In genomic region chr15:45140851-45141250, GRCh38 we compare ENCODE assay signal across 37 cellular contexts. TPM values are rescaled to one million over a fixed set of nuclear protein-coding genes. Genes with fewer than 3 reads are reported as not detected.
"Had no signal": no experiment of that assay in that cellular context is flagged by ENCODE, and none has a peak within 500 bp of the region (broad histone marks: within the 10 kb centered on the region; RNA-seq: fewer than 3 reads in every experiment).

No MANE protein-coding gene starts in this region.

- H3K27me3 ChIP-seq: adrenal gland had no signal

- H3K4me3 ChIP-seq: adrenal gland, body of pancreas, breast epithelium had no signal

- H3K4me1 Mint-ChIP-seq: activated T-helper 17 cell treated with anti-CD3 and anti-CD28 coated beads, Interleukin-2, amount 50 U/mL, for 72 hours had no signal

- H3K36me3 Mint-ChIP-seq: activated CD4-positive, alpha-beta memory T cell treated with anti-CD3 and anti-CD28 coated beads for 36 hours; activated naive CD4-positive, alpha-beta T cell treated with anti-CD3 and anti-CD28 coated beads, Interleukin-2, amount 50 U/mL, for 72 hours; activated naive CD8-positive, alpha-beta T cell treated with anti-CD3 and anti-CD28 coated beads for 36 hours had no signal

- H3K27ac ChIP-seq: adrenal gland, body of pancreas, brain microvascular endothelial cell, breast epithelium, VCaP had no signal

- H3K27ac Mint-ChIP-seq: activated B cell treated with CpG ODN at 0.5 μM for 24 hours; activated CD4-positive, alpha-beta memory T cell treated with anti-CD3 and anti-CD28 coated beads for 36 hours; activated CD4-positive, alpha-beta T cell treated with anti-CD3 and anti-CD28 coated beads, Interleukin-2, amount 10 ng/mL, durations not matched to agents 24 days and 14 days; activated CD8-positive, alpha-beta T cell treated with anti-CD3 and anti-CD28 coated beads for 36 hours; activated naive CD4-positive, alpha-beta T cell treated with anti-CD3 and anti-CD28 coated beads for 36 hours; activated naive CD4-positive, alpha-beta T cell treated with anti-CD3 and anti-CD28 coated beads, Interleukin-2, amount 50 U/mL, for 72 hours; activated naive CD8-positive, alpha-beta T cell treated with anti-CD3 and anti-CD28 coated beads for 36 hours; activated T-cell treated with anti-CD3 and anti-CD28 coated beads, Interleukin-2, amount 50 U/mL, for 72 hours; activated T-helper 1 cell treated with anti-CD3 and anti-CD28 coated beads, Interleukin-12 subunit alpha, Interleukin-12 subunit beta, Interleukin-2, Interleukin-4 antibody, amounts not matched to agents 30 ng/mL and 10 ng/mL and 1 ng/mL, durations not matched to agents 14 hours and 24 hours and 36 hours; activated T-helper 17 cell treated with anti-CD3 and anti-CD28 coated beads, Interleukin-2, amount 50 U/mL, for 72 hours; T-helper 2 cell treated with Interferon-gamma antibody and Interleukin-4, amounts not matched to agents 5 μg/mL and 100 μg/mL, for 36 hours had no signal

- H3K4me3 Mint-ChIP-seq: activated B cell treated with CpG ODN at 0.5 μM for 24 hours; activated CD4-positive, alpha-beta memory T cell treated with anti-CD3 and anti-CD28 coated beads for 36 hours; activated CD4-positive, alpha-beta T cell treated with anti-CD3 and anti-CD28 coated beads, Interleukin-2, amount 10 ng/mL, durations not matched to agents 24 days and 14 days; activated CD8-positive, alpha-beta T cell treated with anti-CD3 and anti-CD28 coated beads for 36 hours; activated naive CD4-positive, alpha-beta T cell treated with anti-CD3 and anti-CD28 coated beads for 36 hours; activated naive CD8-positive, alpha-beta T cell treated with anti-CD3 and anti-CD28 coated beads for 36 hours; activated T-cell treated with anti-CD3 and anti-CD28 coated beads, Interleukin-2, amount 50 U/mL, for 4 hours; activated T-cell treated with anti-CD3 and anti-CD28 coated beads, Interleukin-2, amount 50 U/mL, for 72 hours; activated T-helper 1 cell treated with anti-CD3 and anti-CD28 coated beads, Interleukin-12 subunit alpha, Interleukin-12 subunit beta, Interleukin-2, Interleukin-4 antibody, amounts not matched to agents 30 ng/mL and 10 ng/mL and 1 ng/mL, durations not matched to agents 14 hours and 24 hours and 36 hours; activated T-helper 17 cell treated with anti-CD3 and anti-CD28 coated beads, Interleukin-2, amount 50 U/mL, for 72 hours; T-helper 2 cell treated with Interferon-gamma antibody and Interleukin-4, amounts not matched to agents 5 μg/mL and 100 μg/mL, for 36 hours had no signal

- ATAC-seq: activated CD8-positive, alpha-beta T cell treated with anti-CD3 and anti-CD28 coated beads for 36 hours; activated naive CD4-positive, alpha-beta T cell treated with anti-CD3 and anti-CD28 coated beads, Interleukin-2, amount 50 U/mL, for 72 hours; activated T-cell treated with anti-CD3 and anti-CD28 coated beads, Interleukin-2, amount 50 U/mL, for 4 hours; activated T-cell treated with anti-CD3 and anti-CD28 coated beads, Interleukin-2, amount 50 U/mL, for 72 hours; activated T-helper 17 cell treated with anti-CD3 and anti-CD28 coated beads, Interleukin-2, amount 50 U/mL, for 72 hours; body of pancreas had no signal

- H3K4me1 ChIP-seq: body of pancreas, breast epithelium had no signal

- H3K9me3 Mint-ChIP-seq: activated B cell treated with CpG ODN at 0.5 μM for 24 hours; activated CD4-positive, alpha-beta memory T cell treated with anti-CD3 and anti-CD28 coated beads for 36 hours; activated CD4-positive, alpha-beta T cell treated with anti-CD3 and anti-CD28 coated beads, Interleukin-2, amount 10 ng/mL, durations not matched to agents 24 days and 14 days; activated CD8-positive, alpha-beta T cell treated with anti-CD3 and anti-CD28 coated beads for 36 hours; activated naive CD4-positive, alpha-beta T cell treated with anti-CD3 and anti-CD28 coated beads for 36 hours; activated naive CD4-positive, alpha-beta T cell treated with anti-CD3 and anti-CD28 coated beads, Interleukin-2, amount 50 U/mL, for 72 hours; activated naive CD8-positive, alpha-beta T cell treated with anti-CD3 and anti-CD28 coated beads for 36 hours; activated T-cell treated with anti-CD3 and anti-CD28 coated beads, Interleukin-2, amount 50 U/mL, for 4 hours; activated T-cell treated with anti-CD3 and anti-CD28 coated beads, Interleukin-2, amount 50 U/mL, for 72 hours; activated T-helper 1 cell treated with anti-CD3 and anti-CD28 coated beads, Interleukin-12 subunit alpha, Interleukin-12 subunit beta, Interleukin-2, Interleukin-4 antibody, amounts not matched to agents 30 ng/mL and 10 ng/mL and 1 ng/mL, durations not matched to agents 14 hours and 24 hours and 36 hours; activated T-helper 17 cell treated with anti-CD3 and anti-CD28 coated beads, Interleukin-2, amount 50 U/mL, for 72 hours; T-helper 2 cell treated with Interferon-gamma antibody and Interleukin-4, amounts not matched to agents 5 μg/mL and 100 μg/mL, for 36 hours had no signal

- H3K9me3 ChIP-seq: adrenal gland, body of pancreas, breast epithelium had no signal

- DNase-seq: activated B cell treated with CpG ODN at 0.5 μM for 24 hours; activated CD4-positive, alpha-beta memory T cell treated with anti-CD3 and anti-CD28 coated beads for 36 hours; activated CD4-positive, alpha-beta T cell treated with anti-CD3 and anti-CD28 coated beads for 4 hours; activated CD4-positive, alpha-beta T cell treated with anti-CD3 and anti-CD28 coated beads, Interleukin-2, amount 10 ng/mL, durations not matched to agents 24 days and 14 days; activated CD4-positive, alpha-beta T cell treated with anti-CD3 and anti-CD28 coated beads, Interleukin-2, amount 50 U/mL, for 1 hour; activated CD4-positive, alpha-beta T cell treated with anti-CD3 and anti-CD28 coated beads, Interleukin-2, amount 50 U/mL, for 4 hours; activated CD4-positive, CD25-positive, alpha-beta regulatory T cell treated with anti-CD3 and anti-CD28 coated beads, Interleukin-2, amount 50 U/mL, for 72 hours; activated CD8-positive, alpha-beta memory T cell treated with anti-CD3 and anti-CD28 coated beads, Interleukin-2, amount 50 U/mL, for 4 hours; activated CD8-positive, alpha-beta T cell treated with anti-CD3 and anti-CD28 coated beads for 36 hours; activated effector memory CD4-positive, alpha-beta T cell treated with anti-CD3 and anti-CD28 coated beads, Interleukin-2, amount 50 U/mL, for 16 hours; activated gamma-delta T cell treated with Interleukin-2 at 50 U/mL for 16 hours; activated naive CD4-positive, alpha-beta T cell; activated naive CD4-positive, alpha-beta T cell treated with anti-CD3 and anti-CD28 coated beads for 36 hours; activated naive CD4-positive, alpha-beta T cell treated with anti-CD3 and anti-CD28 coated beads, Interleukin-2, amount 50 U/mL, for 16 hours; activated naive CD8-positive, alpha-beta T cell treated with anti-CD3 and anti-CD28 coated beads for 36 hours; activated T-cell treated with anti-CD3 and anti-CD28 coated beads for 4 hours; activated T-cell treated with anti-CD3 and anti-CD28 coated beads, Interleukin-2, amount 50 U/mL, for 1 hour; activated T-cell treated with anti-CD3 and anti-CD28 coated beads, Interleukin-2, amount 50 U/mL, for 4 hours; activated T-cell treated with anti-CD3 and anti-CD28 coated beads, Interleukin-2, amount 50 U/mL, for 72 hours; adrenal gland; amniotic stem cell; body of pancreas; brain microvascular endothelial cell; central memory CD4-positive, alpha-beta T cell; T-helper 2 cell; T-helper 9 cell had no signal

- H3K36me3 ChIP-seq: adrenal gland, brain microvascular endothelial cell, breast epithelium had no signal

RNA-seq across cellular contexts. Expression of gene DUOX1, which starts 11.1 kb away (rescaled TPM):
- total RNA-seq: activated CD8-positive, alpha-beta T cell treated with anti-CD3 and anti-CD28 coated beads for 36 hours had no signal

RNA-seq across cellular contexts. Expression of gene DUOXA1, which starts 11.2 kb away (rescaled TPM):
- total RNA-seq: activated CD4-positive, alpha-beta T cell treated with anti-CD3 and anti-CD28 coated beads, Interleukin-2, amount 10 ng/mL, durations not matched to agents 24 days and 14 days; activated CD8-positive, alpha-beta memory T cell treated with anti-CD3 and anti-CD28 coated beads for 36 hours; activated CD8-positive, alpha-beta T cell treated with anti-CD3 and anti-CD28 coated beads for 36 hours; activated naive CD4-positive, alpha-beta T cell treated with anti-CD3 and anti-CD28 coated beads for 36 hours; activated naive CD8-positive, alpha-beta T cell treated with anti-CD3 and anti-CD28 coated beads for 36 hours; activated T-helper 1 cell treated with anti-CD3 and anti-CD28 coated beads, Interleukin-12 subunit alpha, Interleukin-12 subunit beta, Interleukin-2, Interleukin-4 antibody, amounts not matched to agents 30 ng/mL and 10 ng/mL and 1 ng/mL, durations not matched to agents 14 hours and 24 hours and 36 hours; body of pancreas; cerebellum had no signal

RNA-seq across cellular contexts. Expression of gene DUOXA2, which starts 26.7 kb away (rescaled TPM):
- total RNA-seq: activated B cell treated with CpG ODN at 0.5 μM for 24 hours; activated CD4-positive, alpha-beta memory T cell treated with anti-CD3 and anti-CD28 coated beads for 36 hours; activated CD4-positive, alpha-beta T cell treated with anti-CD3 and anti-CD28 coated beads, Interleukin-2, amount 10 ng/mL, durations not matched to agents 24 days and 14 days; activated CD8-positive, alpha-beta memory T cell treated with anti-CD3 and anti-CD28 coated beads for 36 hours; activated CD8-positive, alpha-beta T cell treated with anti-CD3 and anti-CD28 coated beads for 36 hours; activated naive CD4-positive, alpha-beta T cell treated with anti-CD3 and anti-CD28 coated beads for 36 hours; activated naive CD4-positive, alpha-beta T cell treated with anti-CD3 and anti-CD28 coated beads, Interleukin-2, amount 50 U/mL, for 72 hours; activated naive CD8-positive, alpha-beta T cell treated with anti-CD3 and anti-CD28 coated beads for 36 hours; activated T-cell treated with anti-CD3 and anti-CD28 coated beads, Interleukin-2, amount 50 U/mL, for 4 hours; activated T-cell treated with anti-CD3 and anti-CD28 coated beads, Interleukin-2, amount 50 U/mL, for 72 hours; activated T-helper 1 cell treated with anti-CD3 and anti-CD28 coated beads, Interleukin-12 subunit alpha, Interleukin-12 subunit beta, Interleukin-2, Interleukin-4 antibody, amounts not matched to agents 30 ng/mL and 10 ng/mL and 1 ng/mL, durations not matched to agents 14 hours and 24 hours and 36 hours; aorta; astrocyte; body of pancreas; cardiac septum; cerebellum had no signal

RNA-seq across cellular contexts. Expression of gene DUOX2, which starts 26.9 kb away (rescaled TPM):
- total RNA-seq: activated B cell treated with CpG ODN at 0.5 μM for 24 hours; activated CD4-positive, alpha-beta T cell treated with anti-CD3 and anti-CD28 coated beads, Interleukin-2, amount 10 ng/mL, durations not matched to agents 24 days and 14 days; activated naive CD4-positive, alpha-beta T cell treated with anti-CD3 and anti-CD28 coated beads for 36 hours; activated naive CD8-positive, alpha-beta T cell treated with anti-CD3 and anti-CD28 coated beads for 36 hours; activated T-helper 1 cell treated with anti-CD3 and anti-CD28 coated beads, Interleukin-12 subunit alpha, Interleukin-12 subunit beta, Interleukin-2, Interleukin-4 antibody, amounts not matched to agents 30 ng/mL and 10 ng/mL and 1 ng/mL, durations not matched to agents 14 hours and 24 hours and 36 hours; cerebellum had no signal
